ENCODE assay signal across 6 cellular contexts in genomic region chr20:56658341-56658947, GRCh38. TPM values are rescaled to one million over a fixed set of nuclear protein-coding genes. Genes with fewer than 3 reads are reported as not detected.
"Had no signal": no experiment of that assay in that cellular context is flagged by ENCODE, and none has a peak within 500 bp of the region (broad histone marks: within the 10 kb centered on the region; RNA-seq: fewer than 3 reads in every experiment).

No MANE protein-coding gene starts in this region.

RNA-seq across cellular contexts. Expression of gene TFAP2C, which starts 29.3 kb away (rescaled TPM):
- total RNA-seq: lung microvascular endothelial cell; mononuclear cell; myocyte; naive thymus-derived CD4-positive, alpha-beta T cell had no signal
- polyA plus RNA-seq: immature natural killer cell; liver; naive thymus-derived CD4-positive, alpha-beta T cell had no signal
